Comparison of ENCODE assay signal across 1 cellular context in genomic region chr1:20974069-20974468, GRCh38.
TF ChIP-seq lines count a peak whose summit lies in the region.

No MANE protein-coding gene starts in this region.

TF ChIP-seq in SK-N-SH treated with all-trans-retinoic acid at 6 μM for 48 hours, 23 proteins besides CTCF, POLR2A, EP300 and RAD21 (continued from another document):
- no peak for TF ChIP-seq TOX (CRISPR knock-in tag; IDR thresholded peaks at IDR 0.05; ENCODE audit: borderline replicate concordance)
- TF ChIP-seq ZC3H10 (CRISPR knock-in tag; IDR thresholded peaks at IDR 0.05), result no peak
- no peak for TF ChIP-seq ARNTL (CRISPR knock-in tag; IDR thresholded peaks at IDR 0.05; ENCODE audit: borderline replicate concordance, low read depth)
